ENCODE assay signal across 1 cellular context in the genomic region with DNA sequence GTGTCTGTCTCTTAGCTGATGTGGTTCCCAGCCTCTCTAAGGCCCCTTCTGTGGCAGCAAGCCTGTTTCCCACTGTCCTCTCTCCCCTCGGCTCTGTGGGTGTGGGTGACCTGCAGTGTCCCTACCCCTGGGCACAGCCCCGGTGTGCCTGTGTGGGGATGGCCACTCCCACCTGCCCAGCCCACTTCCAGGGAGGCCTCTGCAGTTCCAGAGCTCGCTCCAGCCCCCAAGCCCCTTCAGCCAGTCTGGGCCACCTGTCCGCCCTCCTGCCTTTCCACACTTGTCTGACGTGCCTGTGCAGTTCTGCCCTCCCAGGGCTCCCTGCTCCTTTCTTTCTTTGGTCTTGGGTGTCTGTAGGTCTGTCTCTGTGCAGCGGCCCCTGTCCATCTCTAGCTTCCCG.
TF ChIP-seq lines count a peak whose summit lies in the region.

No MANE protein-coding gene starts in this region.

TF ChIP-seq in H1, 55 proteins besides CTCF, POLR2A, EP300 and RAD21:
- TF ChIP-seq CBX8 (IDR thresholded peaks at IDR 0.05; ENCODE audit: borderline replicate concordance, low read depth, low read length) (no peak), SP2 (IDR thresholded peaks at IDR 0.05; ENCODE audit: low read length) (no peak), EGR1 (IDR thresholded peaks at IDR 0.05; ENCODE audit: borderline replicate concordance, low read depth, low read length) (no peak), SP4 (IDR thresholded peaks at IDR 0.05; ENCODE audit: low read length) (no peak), NRF1 (IDR thresholded peaks at IDR 0.05; ENCODE audit: low read depth, low read length) (no peak), GTF2F1 (IDR thresholded peaks at IDR 0.05; ENCODE audit: borderline replicate concordance, low read depth, low read length) (no peak), ZNF274 (IDR thresholded peaks at IDR 0.05; ENCODE audit: borderline replicate concordance, extremely low read depth, low read length) (no peak), JUND (IDR thresholded peaks at IDR 0.05; ENCODE audit: low read length) (no peak), YY1 (IDR thresholded peaks at IDR 0.05; ENCODE audit: low read depth, low read length) (no peak), CREB1 (IDR thresholded peaks at IDR 0.05) (no peak), BRCA1 (IDR thresholded peaks at IDR 0.05; ENCODE audit: low read depth, low read length) (no peak), TCF12 (IDR thresholded peaks at IDR 0.05; ENCODE audit: low read depth, low read length) (no peak), TAF7 (optimal IDR thresholded peaks at IDR 0.05; ENCODE audit: borderline replicate concordance, low read depth, low read length) (no peak), RNF2 (IDR thresholded peaks at IDR 0.05; ENCODE audit: borderline replicate concordance, low read depth, low read length, missing control alignments, poor library complexity, severe bottlenecking) (no peak)
- TF ChIP-seq, protein P1, sequence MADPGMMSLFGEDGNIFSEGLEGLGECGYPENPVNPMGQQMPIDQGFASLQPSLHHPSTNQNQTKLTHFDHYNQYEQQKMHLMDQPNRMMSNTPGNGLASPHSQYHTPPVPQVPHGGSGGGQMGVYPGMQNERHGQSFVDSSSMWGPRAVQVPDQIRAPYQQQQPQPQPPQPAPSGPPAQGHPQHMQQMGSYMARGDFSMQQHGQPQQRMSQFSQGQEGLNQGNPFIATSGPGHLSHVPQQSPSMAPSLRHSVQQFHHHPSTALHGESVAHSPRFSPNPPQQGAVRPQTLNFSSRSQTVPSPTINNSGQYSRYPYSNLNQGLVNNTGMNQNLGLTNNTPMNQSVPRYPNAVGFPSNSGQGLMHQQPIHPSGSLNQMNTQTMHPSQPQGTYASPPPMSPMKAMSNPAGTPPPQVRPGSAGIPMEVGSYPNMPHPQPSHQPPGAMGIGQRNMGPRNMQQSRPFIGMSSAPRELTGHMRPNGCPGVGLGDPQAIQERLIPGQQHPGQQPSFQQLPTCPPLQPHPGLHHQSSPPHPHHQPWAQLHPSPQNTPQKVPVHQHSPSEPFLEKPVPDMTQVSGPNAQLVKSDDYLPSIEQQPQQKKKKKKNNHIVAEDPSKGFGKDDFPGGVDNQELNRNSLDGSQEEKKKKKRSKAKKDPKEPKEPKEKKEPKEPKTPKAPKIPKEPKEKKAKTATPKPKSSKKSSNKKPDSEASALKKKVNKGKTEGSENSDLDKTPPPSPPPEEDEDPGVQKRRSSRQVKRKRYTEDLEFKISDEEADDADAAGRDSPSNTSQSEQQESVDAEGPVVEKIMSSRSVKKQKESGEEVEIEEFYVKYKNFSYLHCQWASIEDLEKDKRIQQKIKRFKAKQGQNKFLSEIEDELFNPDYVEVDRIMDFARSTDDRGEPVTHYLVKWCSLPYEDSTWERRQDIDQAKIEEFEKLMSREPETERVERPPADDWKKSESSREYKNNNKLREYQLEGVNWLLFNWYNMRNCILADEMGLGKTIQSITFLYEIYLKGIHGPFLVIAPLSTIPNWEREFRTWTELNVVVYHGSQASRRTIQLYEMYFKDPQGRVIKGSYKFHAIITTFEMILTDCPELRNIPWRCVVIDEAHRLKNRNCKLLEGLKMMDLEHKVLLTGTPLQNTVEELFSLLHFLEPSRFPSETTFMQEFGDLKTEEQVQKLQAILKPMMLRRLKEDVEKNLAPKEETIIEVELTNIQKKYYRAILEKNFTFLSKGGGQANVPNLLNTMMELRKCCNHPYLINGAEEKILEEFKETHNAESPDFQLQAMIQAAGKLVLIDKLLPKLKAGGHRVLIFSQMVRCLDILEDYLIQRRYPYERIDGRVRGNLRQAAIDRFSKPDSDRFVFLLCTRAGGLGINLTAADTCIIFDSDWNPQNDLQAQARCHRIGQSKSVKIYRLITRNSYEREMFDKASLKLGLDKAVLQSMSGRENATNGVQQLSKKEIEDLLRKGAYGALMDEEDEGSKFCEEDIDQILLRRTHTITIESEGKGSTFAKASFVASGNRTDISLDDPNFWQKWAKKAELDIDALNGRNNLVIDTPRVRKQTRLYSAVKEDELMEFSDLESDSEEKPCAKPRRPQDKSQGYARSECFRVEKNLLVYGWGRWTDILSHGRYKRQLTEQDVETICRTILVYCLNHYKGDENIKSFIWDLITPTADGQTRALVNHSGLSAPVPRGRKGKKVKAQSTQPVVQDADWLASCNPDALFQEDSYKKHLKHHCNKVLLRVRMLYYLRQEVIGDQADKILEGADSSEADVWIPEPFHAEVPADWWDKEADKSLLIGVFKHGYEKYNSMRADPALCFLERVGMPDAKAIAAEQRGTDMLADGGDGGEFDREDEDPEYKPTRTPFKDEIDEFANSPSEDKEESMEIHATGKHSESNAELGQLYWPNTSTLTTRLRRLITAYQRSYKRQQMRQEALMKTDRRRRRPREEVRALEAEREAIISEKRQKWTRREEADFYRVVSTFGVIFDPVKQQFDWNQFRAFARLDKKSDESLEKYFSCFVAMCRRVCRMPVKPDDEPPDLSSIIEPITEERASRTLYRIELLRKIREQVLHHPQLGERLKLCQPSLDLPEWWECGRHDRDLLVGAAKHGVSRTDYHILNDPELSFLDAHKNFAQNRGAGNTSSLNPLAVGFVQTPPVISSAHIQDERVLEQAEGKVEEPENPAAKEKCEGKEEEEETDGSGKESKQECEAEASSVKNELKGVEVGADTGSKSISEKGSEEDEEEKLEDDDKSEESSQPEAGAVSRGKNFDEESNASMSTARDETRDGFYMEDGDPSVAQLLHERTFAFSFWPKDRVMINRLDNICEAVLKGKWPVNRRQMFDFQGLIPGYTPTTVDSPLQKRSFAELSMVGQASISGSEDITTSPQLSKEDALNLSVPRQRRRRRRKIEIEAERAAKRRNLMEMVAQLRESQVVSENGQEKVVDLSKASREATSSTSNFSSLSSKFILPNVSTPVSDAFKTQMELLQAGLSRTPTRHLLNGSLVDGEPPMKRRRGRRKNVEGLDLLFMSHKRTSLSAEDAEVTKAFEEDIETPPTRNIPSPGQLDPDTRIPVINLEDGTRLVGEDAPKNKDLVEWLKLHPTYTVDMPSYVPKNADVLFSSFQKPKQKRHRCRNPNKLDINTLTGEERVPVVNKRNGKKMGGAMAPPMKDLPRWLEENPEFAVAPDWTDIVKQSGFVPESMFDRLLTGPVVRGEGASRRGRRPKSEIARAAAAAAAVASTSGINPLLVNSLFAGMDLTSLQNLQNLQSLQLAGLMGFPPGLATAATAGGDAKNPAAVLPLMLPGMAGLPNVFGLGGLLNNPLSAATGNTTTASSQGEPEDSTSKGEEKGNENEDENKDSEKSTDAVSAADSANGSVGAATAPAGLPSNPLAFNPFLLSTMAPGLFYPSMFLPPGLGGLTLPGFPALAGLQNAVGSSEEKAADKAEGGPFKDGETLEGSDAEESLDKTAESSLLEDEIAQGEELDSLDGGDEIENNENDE (IDR thresholded peaks at IDR 0.05; ENCODE audit: insufficient replicate concordance, low read length), result no peak
